Comparison of ENCODE assay signal across 8 cellular contexts in the genomic region with DNA sequence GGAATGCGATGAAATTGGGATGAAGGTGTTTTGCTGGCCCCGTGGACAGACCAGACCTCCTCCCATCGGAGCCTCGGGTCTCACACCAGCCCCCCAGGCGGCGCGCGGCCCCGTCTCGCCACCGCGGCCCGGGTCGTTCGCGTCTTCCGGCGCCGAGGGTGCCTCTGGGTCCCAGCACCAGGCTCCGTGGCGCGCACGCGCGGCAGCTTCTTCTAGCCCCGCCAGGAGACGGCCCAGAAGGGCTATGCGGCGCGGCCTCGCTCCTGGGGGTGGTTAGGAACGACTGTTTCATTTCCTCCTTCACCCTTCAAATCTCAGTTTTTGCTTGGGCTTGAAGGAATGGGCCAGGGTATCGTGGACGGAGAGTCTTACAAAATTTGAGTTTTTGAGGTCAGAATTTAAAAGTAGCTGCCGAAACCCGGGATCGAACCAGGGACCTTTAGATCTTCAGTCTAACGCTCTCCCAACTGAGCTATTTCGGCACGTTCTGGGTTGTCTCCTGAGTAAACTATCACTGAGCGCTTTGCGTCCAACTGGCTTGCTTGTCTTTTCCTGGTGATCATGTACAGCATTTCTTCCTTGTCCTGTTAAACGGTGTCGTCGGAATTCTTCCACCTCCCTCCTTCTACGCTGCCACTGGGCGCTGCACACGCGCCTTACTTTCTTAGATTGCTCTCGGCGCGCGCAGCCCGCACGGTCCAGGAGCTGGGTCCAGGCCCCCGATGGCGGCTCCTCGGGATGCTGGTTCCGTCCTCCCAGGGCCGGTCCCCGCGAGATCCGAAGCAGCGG. TPM values are rescaled to one million over a fixed set of nuclear protein-coding genes. Genes with fewer than 3 reads are reported as not detected.
DNase-seq lines count a peak whose midpoint lies in the region; ATAC-seq and TF ChIP-seq lines count a peak whose summit lies in the region.

No MANE protein-coding gene starts in this region.

- peak overlapping the region; percentile 91 for H2AFZ ChIP-seq in hepatocyte

- peak overlapping the region; percentile 84 for H3K4me2 ChIP-seq in hepatocyte

- H3K4me3 ChIP-seq in astrocyte of the cerebellum (ENCODE audit: low read depth, low read length) (peak overlapping the region; percentile 54), hepatocyte (peak overlapping the region; percentile 49)

- no peaks in the 10 kb centered on the region for H3K9me2 ChIP-seq in hepatocyte (replicated peaks; ENCODE audit: insufficient read depth)

- 1% methylated on average over 64 of the region's 64 CpGs for WGBS in hepatocyte (ENCODE audit: low lambda C conversion rate, missing lambda C conversion rate)

- H3K4me1 ChIP-seq in hepatocyte (ENCODE audit: insufficient read depth): no peaks in the 10 kb centered on the region

- peak overlapping the region; percentile 97 for H3K27ac ChIP-seq in hepatocyte

- no peaks in the 10 kb centered on the region for H3K27me3 ChIP-seq in hepatocyte

- DNase-seq in NCI-H1930 (lab: John Stamatoyannopoulos, UW) (peak; percentile 85 to 92), T-helper 9 cell (peak; percentile 86), astrocyte of the cerebellum (ENCODE audit: low read depth) (peak; percentile 82), hepatocyte (ENCODE audit: low spot score) (peak; percentile 97), renal cortical epithelial cell (ENCODE audit: low read depth) (peak; percentile 89), NCI-H128 (lab: John Stamatoyannopoulos, UW; ENCODE audit: unreplicated experiment) (no peak)

- no peaks in the 10 kb centered on the region for H4K20me1 ChIP-seq in hepatocyte (ENCODE audit: insufficient read depth, poor library complexity, severe bottlenecking)

- no peaks in the 10 kb centered on the region for H3K9me3 ChIP-seq in hepatocyte (ENCODE audit: low read depth)

- H3K36me3 ChIP-seq in hepatocyte (replicated peaks; ENCODE audit: insufficient read depth, low read depth): no peaks in the 10 kb centered on the region

- ATAC-seq in GM18499 (IDR thresholded peaks at IDR 0.05; ENCODE audit: insufficient read depth, unreplicated experiment): peak; percentile 71
- peak; percentile 83 for ATAC-seq in HG02943 (IDR thresholded peaks at IDR 0.05; ENCODE audit: low read depth, unreplicated experiment)

- H3K79me2 ChIP-seq in hepatocyte: no peaks in the 10 kb centered on the region

- no peak for TF ChIP-seq CTCF in astrocyte of the cerebellum (IDR thresholded peaks at IDR 0.05; ENCODE audit: low read depth, low read length, missing control alignments)
- peak; percentile 2 for TF ChIP-seq CTCF in hepatocyte (IDR thresholded peaks at IDR 0.05; ENCODE audit: poor library complexity)

- in situ Hi-C loops in astrocyte of the cerebellum (cut with HindIII; ENCODE audit: low sequenced_read_pairs): no loop called here

RNA-seq across cellular contexts. Expression of a gene that starts 46.5 kb away (rescaled TPM):
- 21.5 and 25.3 TPM in 2 replicates for total RNA-seq in hepatocyte
- 7.8 and 8.6 TPM in 2 replicates for polyA plus RNA-seq in hepatocyte
- total RNA-seq in renal cortical epithelial cell: 18.0 and 29.3 TPM in 2 replicates

RNA-seq across cellular contexts. Expression of a gene that starts 52.2 kb away (rescaled TPM):
- total RNA-seq in hepatocyte (12.3 and 12.9 TPM in 2 replicates), renal cortical epithelial cell (16.1 and 24.0 TPM in 2 replicates)
- 5.6 and 5.7 TPM in 2 replicates for polyA plus RNA-seq in hepatocyte
